ENCODE assay signal across 21 cellular contexts in the genomic region with DNA sequence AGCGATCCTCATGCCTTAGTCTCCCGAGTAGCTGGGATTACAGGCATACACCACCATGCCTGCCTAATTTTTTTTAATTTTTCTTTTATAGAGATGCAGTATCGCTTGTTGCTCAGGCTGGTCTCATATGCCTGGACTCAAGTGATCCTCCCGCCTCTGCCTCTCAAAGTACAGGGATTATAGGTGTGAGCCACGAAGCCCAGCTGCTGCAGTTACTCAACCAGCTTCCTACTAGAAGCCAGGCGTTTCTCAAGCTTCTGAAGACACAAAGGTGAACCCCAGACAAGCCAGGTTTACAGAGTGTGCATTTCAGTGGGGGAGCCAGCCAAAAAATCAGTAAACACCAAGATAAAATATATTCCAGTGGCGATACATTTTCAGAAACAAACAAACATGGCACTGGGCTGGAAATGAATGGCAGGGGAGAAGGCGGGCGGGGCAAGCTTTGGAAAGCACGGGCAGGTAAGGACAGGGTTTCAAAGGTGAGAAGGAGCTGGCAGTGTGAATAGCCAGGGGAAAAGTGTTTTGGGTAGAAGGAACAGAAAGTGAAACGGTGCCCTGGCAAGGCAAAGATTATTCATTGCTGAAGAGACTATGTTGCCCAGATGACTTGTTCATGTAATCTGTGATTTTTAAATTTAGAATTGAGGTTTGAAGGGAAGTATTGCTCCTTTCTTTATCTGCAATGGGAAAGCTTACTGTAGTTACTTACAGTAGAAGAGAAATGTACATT.
DNase-seq lines count a peak whose midpoint lies in the region; ATAC-seq and TF ChIP-seq lines count a peak whose summit lies in the region.
"Had no signal": no experiment of that assay in that cellular context is flagged by ENCODE, and none has a peak within 500 bp of the region (broad histone marks: within the 10 kb centered on the region; RNA-seq: fewer than 3 reads in every experiment).

No MANE protein-coding gene starts in this region.

- no peaks in the 10 kb centered on the region for H3K27me3 Mint-ChIP-seq in activated CD4-positive, alpha-beta T cell treated with anti-CD3 and anti-CD28 coated beads for 36 hours
- H3K27me3 Mint-ChIP-seq in stimulated activated naive B cell treated with anti-CD40 and anti-IgM and Interleukin-4, amounts not matched to agents 10 μg/mL and 1 μg/mL and 100 μg/mL, for 72 hours: no peaks in the 10 kb centered on the region
- no peaks in the 10 kb centered on the region for H3K27me3 Mint-ChIP-seq in CD8-positive, alpha-beta T cell (ENCODE audit: low read depth)
- H3K27me3 Mint-ChIP-seq: central memory CD8-positive, alpha-beta T cell; naive thymus-derived CD4-positive, alpha-beta T cell; stimulated activated naive CD8-positive, alpha-beta T cell treated with anti-CD3 and anti-CD28 coated beads, Interleukin-15, amount 100 ng/mL, for 72 hours had no signal

- no peaks in the 10 kb centered on the region for H3K9me3 Mint-ChIP-seq in activated CD4-positive, alpha-beta T cell treated with anti-CD3 and anti-CD28 coated beads for 36 hours (ENCODE audit: low read depth)
- H3K9me3 Mint-ChIP-seq in stimulated activated naive B cell treated with anti-CD40 and anti-IgM and Interleukin-4, amounts not matched to agents 10 μg/mL and 1 μg/mL and 100 μg/mL, for 72 hours: peaks cover 0 to 4% of the 10 kb centered on the region in 2 donors
- H3K9me3 Mint-ChIP-seq in CD8-positive, alpha-beta T cell: peaks cover 5% of the 10 kb centered on the region
- H3K9me3 Mint-ChIP-seq: central memory CD8-positive, alpha-beta T cell had no signal

- POLR2A ChIA-PET in activated CD4-positive, alpha-beta T cell treated with anti-CD3 and anti-CD28 coated beads for 36 hours (lab: Charles Lee): no interaction called here
- POLR2A ChIA-PET in CD8-positive, alpha-beta T cell (lab: Charles Lee): no interaction called here

- H3K4me1 Mint-ChIP-seq in activated CD4-positive, alpha-beta T cell treated with anti-CD3 and anti-CD28 coated beads for 36 hours: peaks cover 20% of the 10 kb centered on the region
- peaks cover 15 to 19% of the 10 kb centered on the region in 2 donors for H3K4me1 Mint-ChIP-seq in stimulated activated naive B cell treated with anti-CD40 and anti-IgM and Interleukin-4, amounts not matched to agents 10 μg/mL and 1 μg/mL and 100 μg/mL, for 72 hours
- H3K4me1 Mint-ChIP-seq in CD8-positive, alpha-beta T cell (ENCODE audit: low read depth): peaks cover 11% of the 10 kb centered on the region

- peak; percentile 11 for DNase-seq in activated CD4-positive, alpha-beta T cell treated with anti-CD3 and anti-CD28 coated beads for 36 hours
- DNase-seq in activated CD4-positive, alpha-beta T cell treated with anti-CD3 and anti-CD28 coated beads, Interleukin-2, amount 50 U/mL, for 4 hours: no peak
- peak; percentile 33 for DNase-seq in RPMI8226
- DNase-seq in stimulated activated naive B cell treated with anti-CD40 and anti-IgM and Interleukin-4, amounts not matched to agents 10 μg/mL and 1 μg/mL and 100 μg/mL, for 72 hours: no peak
- no peak for DNase-seq in CD8-positive, alpha-beta T cell
- no peak for DNase-seq in heart left ventricle
- no peak for DNase-seq in dermis blood vessel endothelial cell
- DNase-seq: activated CD4-positive, CD25-positive, alpha-beta regulatory T cell treated with anti-CD3 and anti-CD28 coated beads, Interleukin-2, amount 50 U/mL, for 72 hours; activated CD8-positive, alpha-beta memory T cell treated with anti-CD3 and anti-CD28 coated beads, Interleukin-2, amount 50 U/mL, for 48 hours; DMS79 treated with DMSO at 0.1 percent for 48 hours; effector memory CD4-positive, alpha-beta T cell; naive thymus-derived CD4-positive, alpha-beta T cell; NCI-H146; NCI-H345; stimulated activated CD4-positive, alpha-beta T cell treated with anti-CD3 and anti-CD28 coated beads, Interleukin-1b, Interleukin-23, amount 100 ng/mL, for 48 hours; stimulated activated naive CD8-positive, alpha-beta T cell treated with anti-CD3 and anti-CD28 coated beads, Interleukin-15, amount 100 ng/mL, for 72 hours; trophoblast cell had no signal

- TF ChIP-seq CTCF in CD8-positive, alpha-beta T cell (IDR thresholded peaks at IDR 0.05): no peak
- TF ChIP-seq CTCF in heart left ventricle (IDR thresholded peaks at IDR 0.05): no peak

- 92 to 93% (median 92%) methylated on average over 11 of the region's 11 CpGs for WGBS in heart left ventricle, 4 donors

- no peak overlapping the region for H3K4me3 Mint-ChIP-seq in activated CD4-positive, alpha-beta T cell treated with anti-CD3 and anti-CD28 coated beads for 36 hours
- peak overlapping the region; percentile 30 to 31 for H3K4me3 Mint-ChIP-seq in stimulated activated naive B cell treated with anti-CD40 and anti-IgM and Interleukin-4, amounts not matched to agents 10 μg/mL and 1 μg/mL and 100 μg/mL, for 72 hours
- no peak overlapping the region for H3K4me3 Mint-ChIP-seq in CD8-positive, alpha-beta T cell
- H3K4me3 Mint-ChIP-seq: CD14-positive monocyte; central memory CD8-positive, alpha-beta T cell; naive thymus-derived CD4-positive, alpha-beta T cell; stimulated activated naive CD8-positive, alpha-beta T cell treated with anti-CD3 and anti-CD28 coated beads, Interleukin-15, amount 100 ng/mL, for 72 hours had no signal

- H3K36me3 ChIP-seq in CD8-positive, alpha-beta T cell (ENCODE audit: insufficient read depth, low read length): no peaks in the 10 kb centered on the region
- H3K36me3 ChIP-seq in heart left ventricle: no peaks in the 10 kb centered on the region

- ATAC-seq in activated CD4-positive, alpha-beta T cell treated with anti-CD3 and anti-CD28 coated beads for 36 hours: peak; percentile 44
- ATAC-seq in HG03097 (IDR thresholded peaks at IDR 0.05; ENCODE audit: low FRiP score, unreplicated experiment) (peak; percentile 64), heart left ventricle (no peak)
- peak; percentile 64 to 79 for ATAC-seq in stimulated activated naive B cell treated with anti-CD40 and anti-IgM and Interleukin-4, amounts not matched to agents 10 μg/mL and 1 μg/mL and 100 μg/mL, for 72 hours (replicated peaks)
- no peak for ATAC-seq in CD8-positive, alpha-beta T cell
- ATAC-seq: naive thymus-derived CD4-positive, alpha-beta T cell; stimulated activated naive CD8-positive, alpha-beta T cell treated with anti-CD3 and anti-CD28 coated beads, Interleukin-15, amount 100 ng/mL, for 72 hours had no signal

- CTCF ChIA-PET in activated CD4-positive, alpha-beta T cell treated with anti-CD3 and anti-CD28 coated beads for 36 hours (lab: Charles Lee): no interaction called here
- CTCF ChIA-PET in CD8-positive, alpha-beta T cell (lab: Charles Lee): interaction anchor here (1.2 kb wide), 1 partner anchor 44 kb away, joined by 3 read pairs; no protein-coding TSS in a partner anchor

- H3K9me3 ChIP-seq in CD8-positive, alpha-beta T cell (ENCODE audit: low read length): no peaks in the 10 kb centered on the region
- H3K9me3 ChIP-seq in heart left ventricle: peaks cover 0 to 9% (median 0%) of the 10 kb centered on the region in 12 donors

- intact Hi-C loops in activated CD4-positive, alpha-beta T cell treated with anti-CD3 and anti-CD28 coated beads for 36 hours (cut with DNase I, micrococcal nuclease): no loop called here
- intact Hi-C loops in CD8-positive, alpha-beta T cell (cut with DNase I, micrococcal nuclease): no loop called here
- intact Hi-C loops in heart left ventricle (cut with DNase I): no loop called here

- no peak for TF ChIP-seq POLR2A in heart left ventricle (IDR thresholded peaks at IDR 0.05)

- H3K27ac ChIP-seq in CD8-positive, alpha-beta T cell (ENCODE audit: low read depth, low read length): no peak overlapping the region
- no peak overlapping the region for H3K27ac ChIP-seq in heart left ventricle

- H3K4me3 ChIP-seq in CD8-positive, alpha-beta T cell (ENCODE audit: low read depth, low read length): no peak overlapping the region
- H3K4me3 ChIP-seq in heart left ventricle: no peak overlapping the region
- H3K4me3 ChIP-seq: lung had no signal

- peaks cover 10% of the 10 kb centered on the region for H3K4me1 ChIP-seq in CD8-positive, alpha-beta T cell (ENCODE audit: insufficient read depth, low read length)
- H3K4me1 ChIP-seq in heart left ventricle: no peaks in the 10 kb centered on the region

- peaks cover 1% of the 10 kb centered on the region for H3K36me3 Mint-ChIP-seq in activated CD4-positive, alpha-beta T cell treated with anti-CD3 and anti-CD28 coated beads for 36 hours (ENCODE audit: low read depth)
- H3K36me3 Mint-ChIP-seq in stimulated activated naive B cell treated with anti-CD40 and anti-IgM and Interleukin-4, amounts not matched to agents 10 μg/mL and 1 μg/mL and 100 μg/mL, for 72 hours: peaks cover 0 to 3% of the 10 kb centered on the region in 2 donors
- no peaks in the 10 kb centered on the region for H3K36me3 Mint-ChIP-seq in CD8-positive, alpha-beta T cell
- H3K36me3 Mint-ChIP-seq: CD14-positive monocyte had no signal

- peak overlapping the region; percentile 6 for H3K27ac Mint-ChIP-seq in activated CD4-positive, alpha-beta T cell treated with anti-CD3 and anti-CD28 coated beads for 36 hours
- no peak overlapping the region for H3K27ac Mint-ChIP-seq in stimulated activated naive B cell treated with anti-CD40 and anti-IgM and Interleukin-4, amounts not matched to agents 10 μg/mL and 1 μg/mL and 100 μg/mL, for 72 hours
- no peak overlapping the region for H3K27ac Mint-ChIP-seq in CD8-positive, alpha-beta T cell
- H3K27ac Mint-ChIP-seq: CD14-positive monocyte; naive thymus-derived CD4-positive, alpha-beta T cell had no signal

- H3K27me3 ChIP-seq in CD8-positive, alpha-beta T cell (ENCODE audit: insufficient read depth, low read length): no peaks in the 10 kb centered on the region
- H3K27me3 ChIP-seq in heart left ventricle: no peaks in the 10 kb centered on the region

Comparison
In these comparisons a context has a peak if more than half of its experiments do, and no peak if none do; other contexts are left out.
1. DNase-seq: peak in activated CD4-positive, alpha-beta T cell treated with anti-CD3 and anti-CD28 coated beads for 36 hours (single experiment) and RPMI8226 (single experiment); none in activated CD4-positive, alpha-beta T cell treated with anti-CD3 and anti-CD28 coated beads, Interleukin-2, amount 50 U/mL, for 4 hours (0 of 2), stimulated activated naive B cell treated with anti-CD40 and anti-IgM and Interleukin-4, amounts not matched to agents 10 μg/mL and 1 μg/mL and 100 μg/mL, for 72 hours (single experiment), CD8-positive, alpha-beta T cell (0 of 7), heart left ventricle (0 of 5) and dermis blood vessel endothelial cell (single experiment).
2. ATAC-seq: peak in activated CD4-positive, alpha-beta T cell treated with anti-CD3 and anti-CD28 coated beads for 36 hours (single experiment), HG03097 (single experiment) and stimulated activated naive B cell treated with anti-CD40 and anti-IgM and Interleukin-4, amounts not matched to agents 10 μg/mL and 1 μg/mL and 100 μg/mL, for 72 hours (2 of 2); none in CD8-positive, alpha-beta T cell (single experiment) and heart left ventricle (0 of 4).
3. H3K4me3 Mint-ChIP-seq: peak in stimulated activated naive B cell treated with anti-CD40 and anti-IgM and Interleukin-4, amounts not matched to agents 10 μg/mL and 1 μg/mL and 100 μg/mL, for 72 hours (2 of 2); none in activated CD4-positive, alpha-beta T cell treated with anti-CD3 and anti-CD28 coated beads for 36 hours (single experiment) and CD8-positive, alpha-beta T cell (single experiment).